9 cellular contexts compared by ENCODE assay signal in the genomic region with DNA sequence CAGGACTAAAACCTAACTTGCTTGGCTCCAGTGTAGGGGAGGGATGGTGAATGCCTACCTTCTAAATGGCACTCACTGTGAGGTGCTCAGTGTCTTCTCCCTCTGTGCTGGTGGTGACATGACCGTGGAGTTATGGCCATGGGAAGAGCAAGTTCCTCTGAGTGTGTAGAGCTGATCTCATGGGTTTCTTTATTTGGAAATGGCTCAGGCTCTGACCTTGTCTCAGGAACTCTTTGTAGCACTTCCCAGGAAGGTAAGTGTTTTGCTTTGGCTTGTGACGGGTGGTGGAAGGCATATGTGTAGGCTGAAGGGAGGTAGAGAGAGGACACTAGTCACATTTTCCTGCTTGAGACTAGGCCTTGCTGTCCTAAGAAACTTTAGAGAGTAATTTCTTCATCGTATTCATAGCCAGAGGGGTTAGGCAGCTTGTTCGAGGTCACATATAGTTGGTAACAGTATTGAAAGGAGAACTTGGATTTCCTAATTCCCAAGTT. TPM values are rescaled to one million over a fixed set of nuclear protein-coding genes. Genes with fewer than 3 reads are reported as not detected.
A peak's percentile ranks its signal among the peaks of the same experiment; 100 is the strongest.
DNase-seq lines count a peak whose midpoint lies in the region; ATAC-seq and TF ChIP-seq lines count a peak whose summit lies in the region.
"Had no signal": no experiment of that assay in that cellular context is flagged by ENCODE, and none has a peak within 500 bp of the region (broad histone marks: within the 10 kb centered on the region; RNA-seq: fewer than 3 reads in every experiment).

No MANE protein-coding gene starts in this region.

- peak overlapping the region; percentile 68 for H3K27ac ChIP-seq in effector memory CD4-positive, alpha-beta T cell (ENCODE audit: insufficient read depth, low read length, poor library complexity, severe bottlenecking)
- peak overlapping the region in 16 of 59 donors; percentile 8 to 55 (median 36) for H3K27ac ChIP-seq in dorsolateral prefrontal cortex

- H3K4me1 ChIP-seq in effector memory CD4-positive, alpha-beta T cell (ENCODE audit: control insufficient read depth, insufficient read depth, low read length, poor library complexity, severe bottlenecking), result peaks cover 29% of the 10 kb centered on the region

- no peaks in the 10 kb centered on the region for H3K9me3 Mint-ChIP-seq in CD14-positive monocyte
- no peaks in the 10 kb centered on the region for H3K9me3 Mint-ChIP-seq in natural killer cell treated with Interleukin-12 subunit alpha and Interleukin-12 subunit beta and Interleukin-15 and Interleukin-18, amount 100 ng/mL, for 72 hours

- H3K4me3 Mint-ChIP-seq in CD14-positive monocyte, result peak overlapping the region; percentile 64 to 72
- peak overlapping the region; percentile 81 for H3K4me3 Mint-ChIP-seq in natural killer cell treated with Interleukin-12 subunit alpha and Interleukin-12 subunit beta and Interleukin-15 and Interleukin-18, amount 100 ng/mL, for 72 hours

- no peaks in the 10 kb centered on the region for H3K9me3 ChIP-seq in effector memory CD4-positive, alpha-beta T cell (ENCODE audit: control insufficient read depth, low read length)
- H3K9me3 ChIP-seq in MG63, result no peaks in the 10 kb centered on the region

- H3K27ac Mint-ChIP-seq in CD14-positive monocyte, result peak overlapping the region; percentile 36 to 94 (median 77)
- H3K27ac Mint-ChIP-seq in natural killer cell treated with Interleukin-12 subunit alpha and Interleukin-12 subunit beta and Interleukin-15 and Interleukin-18, amount 100 ng/mL, for 72 hours, result peak overlapping the region; percentile 85 to 95

- DNase-seq in CD14-positive monocyte (ENCODE audit: low spot score) (no peak), NB4 (ENCODE audit: low read depth) (no peak), dorsolateral prefrontal cortex (no peak), MG63 (no peak), anterior cingulate cortex (lab: John Stamatoyannopoulos, UW) (no peak), SHP77 treated with DMSO at 0.1 percent for 48 hours (lab: John Stamatoyannopoulos, UW) (no peak)
- DNase-seq in effector memory CD4-positive, alpha-beta T cell, result no peak
- no peak for DNase-seq in natural killer cell treated with Interleukin-12 subunit alpha and Interleukin-12 subunit beta and Interleukin-15 and Interleukin-18, amount 100 ng/mL, for 72 hours (ENCODE audit: low spot score)
- DNase-seq: NCI-H2171 treated with DMSO at 0.1 percent for 48 hours had no signal

- intact Hi-C loops in CD14-positive monocyte (cut with micrococcal nuclease) (loop anchor here (5.0 to 10.0 kb wide), 3 partner anchors 33 to 331 kb away; no protein-coding TSS in a partner anchor), dorsolateral prefrontal cortex (cut with DNase I) (no loop called here)

- no peaks in the 10 kb centered on the region for H3K27me3 ChIP-seq in effector memory CD4-positive, alpha-beta T cell (replicated peaks; ENCODE audit: control insufficient read depth, insufficient read depth, low read length, poor library complexity, severe bottlenecking)
- H3K27me3 ChIP-seq in dorsolateral prefrontal cortex (peaks cover 0 to 58% (median 4%) of the 10 kb centered on the region in 45 donors), MG63 (no peaks in the 10 kb centered on the region)

- H3K4me3 ChIP-seq in NB4 (ENCODE audit: low read depth, low read length), result peak overlapping the region; percentile 66
- no peak overlapping the region for H3K4me3 ChIP-seq in effector memory CD4-positive, alpha-beta T cell (ENCODE audit: insufficient read depth, low read depth, low read length, poor library complexity, severe bottlenecking)
- H3K4me3 ChIP-seq in dorsolateral prefrontal cortex, result peak overlapping the region in 3 of 59 donors; percentile 0 to 5 (median 5)
- no peak overlapping the region for H3K4me3 ChIP-seq in MG63

- peaks cover 89% of the 10 kb centered on the region for H3K4me1 Mint-ChIP-seq in CD14-positive monocyte
- peaks cover 80 to 87% of the 10 kb centered on the region in 2 donors for H3K4me1 Mint-ChIP-seq in natural killer cell treated with Interleukin-12 subunit alpha and Interleukin-12 subunit beta and Interleukin-15 and Interleukin-18, amount 100 ng/mL, for 72 hours (ENCODE audit: low read depth in 2 of 2)

- H3K36me3 ChIP-seq in effector memory CD4-positive, alpha-beta T cell (ENCODE audit: control insufficient read depth, insufficient read depth, low read length), result no peaks in the 10 kb centered on the region
- H3K36me3 ChIP-seq in MG63, result peaks cover 20% of the 10 kb centered on the region

- peaks cover 0 to 34% (median 0%) of the 10 kb centered on the region in 3 donors for H3K27me3 Mint-ChIP-seq in CD14-positive monocyte (ENCODE audit: low read depth in 3 of 3)
- H3K27me3 Mint-ChIP-seq in natural killer cell treated with Interleukin-12 subunit alpha and Interleukin-12 subunit beta and Interleukin-15 and Interleukin-18, amount 100 ng/mL, for 72 hours, result no peaks in the 10 kb centered on the region

- H3K36me3 Mint-ChIP-seq in CD14-positive monocyte, result peaks cover 28 to 42% of the 10 kb centered on the region in 2 donors
- peaks cover 32% of the 10 kb centered on the region for H3K36me3 Mint-ChIP-seq in natural killer cell treated with Interleukin-12 subunit alpha and Interleukin-12 subunit beta and Interleukin-15 and Interleukin-18, amount 100 ng/mL, for 72 hours

- no peak for TF ChIP-seq POLR2A in NB4 (IDR thresholded peaks at IDR 0.05; ENCODE audit: extremely low read depth, insufficient read length)

- ATAC-seq in natural killer cell treated with Interleukin-12 subunit alpha and Interleukin-12 subunit beta and Interleukin-15 and Interleukin-18, amount 100 ng/mL, for 72 hours, result peak; percentile 30 to 37

- TF ChIP-seq CTCF in CD14-positive monocyte (IDR thresholded peaks at IDR 0.05) (no peak), NB4 (IDR thresholded peaks at IDR 0.05; ENCODE audit: low read depth, low read length) (no peak), dorsolateral prefrontal cortex (IDR thresholded peaks at IDR 0.05 in 54 of 56, conservative IDR thresholded peaks at IDR 0.05 in 2 of 56; ENCODE audit: low read depth in 1 of 56, partially characterized antibody in 56 of 56) (no peak)

RNA-seq across cellular contexts. Expression of a gene that starts 6.5 kb away (rescaled TPM):
- 100 to 1,000 TPM; 691 to 888 TPM for polyA plus RNA-seq in CD14-positive monocyte
- 100 to 1,000 TPM; 392 to 703 TPM for total RNA-seq in natural killer cell treated with Interleukin-12 subunit alpha and Interleukin-12 subunit beta and Interleukin-15 and Interleukin-18, amount 100 ng/mL, for 72 hours
- total RNA-seq in dorsolateral prefrontal cortex, result 100 to 1,000 TPM in 4 of 120 experiments, 10 to 100 TPM in 116; 33.2 to 121 (median 55.6) TPM
- 303 and 315 TPM in 2 replicates for total RNA-seq in MG63 (2014; rRNA removed; shearing (Covaris generic); ENCODE audit: low replicate concordance)

Comparison
In these comparisons a context has a peak if more than half of its experiments do, and no peak if none do; other contexts are left out.
1. intact Hi-C loops: an anchor here in CD14-positive monocyte (5.0 to 10.0 kb wide); none called in dorsolateral prefrontal cortex.